ENCODE assay signal across 1 cellular context in the genomic region with DNA sequence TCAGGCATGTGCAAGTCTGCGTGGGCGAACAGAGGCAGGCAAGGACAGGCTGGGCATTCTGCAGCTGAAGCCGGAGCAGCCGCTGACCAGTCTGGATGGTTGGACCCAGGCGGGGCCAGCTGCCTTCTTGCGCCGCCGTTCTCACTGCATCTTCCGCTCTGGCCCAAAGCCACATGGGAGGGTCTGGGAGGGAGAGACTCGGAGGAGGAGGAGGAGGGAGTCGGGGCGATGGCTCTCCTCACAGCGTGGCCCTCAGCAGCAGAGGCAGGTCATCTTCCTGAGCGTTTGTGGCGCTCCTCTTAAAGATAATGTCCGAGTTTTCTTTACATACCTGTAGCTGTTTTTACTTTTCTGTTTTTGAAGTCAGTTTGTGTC.
TF ChIP-seq lines count a peak whose summit lies in the region.

No MANE protein-coding gene starts in this region.

TF ChIP-seq in HepG2, 621 proteins besides CTCF, POLR2A, EP300 and RAD21:
- TF ChIP-seq, protein P1, sequence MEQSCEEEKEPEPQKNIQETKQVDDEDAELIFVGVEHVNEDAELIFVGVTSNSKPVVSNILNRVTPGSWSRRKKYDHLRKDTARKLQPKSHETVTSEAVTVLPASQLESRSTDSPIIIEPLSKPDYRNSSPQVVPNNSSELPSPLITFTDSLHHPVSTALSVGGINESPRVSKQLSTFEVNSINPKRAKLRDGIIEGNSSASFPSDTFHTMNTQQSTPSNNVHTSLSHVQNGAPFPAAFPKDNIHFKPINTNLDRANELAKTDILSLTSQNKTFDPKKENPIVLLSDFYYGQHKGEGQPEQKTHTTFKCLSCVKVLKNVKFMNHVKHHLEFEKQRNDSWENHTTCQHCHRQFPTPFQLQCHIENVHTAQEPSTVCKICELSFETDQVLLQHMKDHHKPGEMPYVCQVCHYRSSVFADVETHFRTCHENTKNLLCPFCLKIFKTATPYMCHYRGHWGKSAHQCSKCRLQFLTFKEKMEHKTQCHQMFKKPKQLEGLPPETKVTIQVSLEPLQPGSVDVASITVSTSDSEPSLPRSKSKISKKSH (CRISPR knock-in tag; IDR thresholded peaks at IDR 0.05; ENCODE audit: borderline replicate concordance): 0 out of 2 replicates have a peak, but pooled peaks have one; percentile 3
- TF ChIP-seq, protein P2, sequence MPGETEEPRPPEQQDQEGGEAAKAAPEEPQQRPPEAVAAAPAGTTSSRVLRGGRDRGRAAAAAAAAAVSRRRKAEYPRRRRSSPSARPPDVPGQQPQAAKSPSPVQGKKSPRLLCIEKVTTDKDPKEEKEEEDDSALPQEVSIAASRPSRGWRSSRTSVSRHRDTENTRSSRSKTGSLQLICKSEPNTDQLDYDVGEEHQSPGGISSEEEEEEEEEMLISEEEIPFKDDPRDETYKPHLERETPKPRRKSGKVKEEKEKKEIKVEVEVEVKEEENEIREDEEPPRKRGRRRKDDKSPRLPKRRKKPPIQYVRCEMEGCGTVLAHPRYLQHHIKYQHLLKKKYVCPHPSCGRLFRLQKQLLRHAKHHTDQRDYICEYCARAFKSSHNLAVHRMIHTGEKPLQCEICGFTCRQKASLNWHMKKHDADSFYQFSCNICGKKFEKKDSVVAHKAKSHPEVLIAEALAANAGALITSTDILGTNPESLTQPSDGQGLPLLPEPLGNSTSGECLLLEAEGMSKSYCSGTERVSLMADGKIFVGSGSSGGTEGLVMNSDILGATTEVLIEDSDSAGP (CRISPR knock-in tag; IDR thresholded peaks at IDR 0.05; ENCODE audit: borderline replicate concordance): peak; percentile 34; the same call in 1 of the 2 replicates
- TF ChIP-seq ZNF83 (CRISPR knock-in tag; IDR thresholded peaks at IDR 0.05; ENCODE audit: borderline replicate concordance): no peak
